11 cellular contexts compared by ENCODE assay signal in the genomic region with DNA sequence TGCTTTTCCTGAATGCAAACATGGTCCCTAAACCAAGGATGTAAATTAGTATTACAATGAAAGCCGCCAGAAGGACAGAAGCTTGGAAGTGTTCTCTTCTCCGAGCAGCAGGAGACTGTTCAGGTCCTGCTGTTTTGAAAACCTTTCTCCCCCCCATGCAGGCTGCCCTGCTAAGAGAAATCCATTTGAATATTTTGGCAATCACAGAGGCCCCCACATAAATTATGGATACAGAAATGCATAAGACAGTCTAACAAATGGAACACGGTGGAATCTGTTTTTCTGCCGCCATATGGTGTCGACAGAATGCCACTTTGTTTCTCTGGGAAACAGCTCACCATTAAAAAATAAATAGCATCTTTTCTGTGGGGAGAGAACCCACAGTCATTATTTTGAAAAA.
"Had no signal": no experiment of that assay in that cellular context is flagged by ENCODE, and none has a peak within 500 bp of the region (broad histone marks: within the 10 kb centered on the region; RNA-seq: fewer than 3 reads in every experiment).

No MANE protein-coding gene starts in this region.

- DNase-seq: activated CD4-positive, alpha-beta T cell treated with anti-CD3 and anti-CD28 coated beads, Interleukin-2, amount 50 U/mL, for 1 hour; activated CD4-positive, CD25-positive, alpha-beta regulatory T cell treated with anti-CD3 and anti-CD28 coated beads, Interleukin-2, amount 50 U/mL, for 72 hours; activated CD8-positive, alpha-beta memory T cell treated with anti-CD3 and anti-CD28 coated beads, Interleukin-2, amount 50 U/mL, for 4 hours; activated naive CD4-positive, alpha-beta T cell treated with anti-CD3 and anti-CD28 coated beads, Interleukin-2, amount 10 ng/mL, durations not matched to agents 7 days and 5 days; activated naive CD8-positive, alpha-beta T cell treated with anti-CD3 and anti-CD28 coated beads, Interleukin-2, amount 50 U/mL, for 24 hours; activated T-cell treated with anti-CD3 and anti-CD28 coated beads, Interleukin-2, amount 50 U/mL, for 4 hours; effector CD4-positive, alpha-beta T cell; gastrocnemius medialis; heart left ventricle; immature natural killer cell; left ventricle myocardium superior had no signal
